Comparison of ENCODE assay signal across 8 cellular contexts in genomic region chr1:172443666-172444453, GRCh38. TPM values are rescaled to one million over a fixed set of nuclear protein-coding genes. Genes with fewer than 3 reads are reported as not detected.
DNase-seq lines count a peak whose midpoint lies in the region; ATAC-seq and TF ChIP-seq lines count a peak whose summit lies in the region.

Gene PIGC (minus strand): TSS chr1:172444069. CDS start chr1:172442622, 1,447 bp downstream.

- H3K36me3 ChIP-seq in RWPE2 (ENCODE audit: low read depth) = peaks cover 17% of the 10 kb centered on the region

- peak within 1 kb of the TSS; percentile 87 for H3K27ac Mint-ChIP-seq in activated T-helper 2 cell treated with anti-CD3 and anti-CD28 coated beads, Interferon-gamma antibody, Interleukin-2, Interleukin-4, amounts not matched to agents 10 μg/mL and 5 μg/mL and 100 μg/mL, durations not matched to agents 14 hours and 24 hours and 36 hours
- H3K27ac Mint-ChIP-seq in nephron progenitor cell = peak within 1 kb of the TSS; percentile 65
- peak within 1 kb of the TSS; percentile 95 to 96 for H3K27ac Mint-ChIP-seq in stimulated activated naive CD8-positive, alpha-beta T cell treated with anti-CD3 and anti-CD28 coated beads, Interleukin-15, amount 100 ng/mL, for 72 hours

- TF ChIP-seq CTCF in RWPE2 (IDR thresholded peaks at IDR 0.05; ENCODE audit: poor library complexity, severe bottlenecking) (peak; percentile 93), nephron progenitor cell (IDR thresholded peaks at IDR 0.05) (peak; percentile 75)

- no peaks in the 10 kb centered on the region for H3K27me3 Mint-ChIP-seq in activated T-helper 2 cell treated with anti-CD3 and anti-CD28 coated beads, Interferon-gamma antibody, Interleukin-2, Interleukin-4, amounts not matched to agents 10 μg/mL and 5 μg/mL and 100 μg/mL, durations not matched to agents 14 hours and 24 hours and 36 hours (ENCODE audit: low read depth)
- H3K27me3 Mint-ChIP-seq in nephron progenitor cell (ENCODE audit: low read depth, poor library complexity) = peaks cover 7% of the 10 kb centered on the region
- no peaks in the 10 kb centered on the region for H3K27me3 Mint-ChIP-seq in stimulated activated naive CD8-positive, alpha-beta T cell treated with anti-CD3 and anti-CD28 coated beads, Interleukin-15, amount 100 ng/mL, for 72 hours

- peak within 1 kb of the TSS; percentile 90 for H3K4me3 Mint-ChIP-seq in activated T-helper 2 cell treated with anti-CD3 and anti-CD28 coated beads, Interferon-gamma antibody, Interleukin-2, Interleukin-4, amounts not matched to agents 10 μg/mL and 5 μg/mL and 100 μg/mL, durations not matched to agents 14 hours and 24 hours and 36 hours (ENCODE audit: low read depth)
- peak within 1 kb of the TSS; percentile 93 for H3K4me3 Mint-ChIP-seq in nephron progenitor cell
- peak within 1 kb of the TSS; percentile 90 for H3K4me3 Mint-ChIP-seq in stimulated activated naive CD8-positive, alpha-beta T cell treated with anti-CD3 and anti-CD28 coated beads, Interleukin-15, amount 100 ng/mL, for 72 hours

- ATAC-seq in RWPE2 (ENCODE audit: low read depth) = peak; percentile 96
- ATAC-seq in stimulated activated naive CD8-positive, alpha-beta T cell treated with anti-CD3 and anti-CD28 coated beads, Interleukin-15, amount 100 ng/mL, for 72 hours = peak; percentile 99

- peak within 1 kb of the TSS; percentile 60 for H3K4me3 ChIP-seq in RWPE2 (ENCODE audit: severe bottlenecking)

- peak; percentile 93 for DNase-seq in ELR (ENCODE audit: low read depth)
- peak; percentile 86 for DNase-seq in H4 (ENCODE audit: low spot score)
- DNase-seq in LoVo (ENCODE audit: low spot score) = peak; percentile 94
- DNase-seq in RWPE2 (ENCODE audit: low spot score) = peak; percentile 88
- DNase-seq in activated T-helper 2 cell treated with anti-CD3 and anti-CD28 coated beads, Interferon-gamma antibody, Interleukin-2, Interleukin-4, amounts not matched to agents 10 μg/mL and 5 μg/mL and 100 μg/mL, durations not matched to agents 14 hours and 24 hours and 36 hours (ENCODE audit: low spot score) = peak; percentile 86
- DNase-seq in fibroblast of the conjunctiva (ENCODE audit: low read depth) = peak; percentile 79
- DNase-seq in nephron progenitor cell = peak; percentile 90
- DNase-seq in stimulated activated naive CD8-positive, alpha-beta T cell treated with anti-CD3 and anti-CD28 coated beads, Interleukin-15, amount 100 ng/mL, for 72 hours = peak; percentile 89 to 92

- peak within 1 kb of the TSS; percentile 51 for H3K27ac ChIP-seq in RWPE2 (ENCODE audit: poor library complexity, severe bottlenecking)

- no peaks in the 10 kb centered on the region for H3K27me3 ChIP-seq in RWPE2 (ENCODE audit: insufficient read depth, poor library complexity, severe bottlenecking)

- peaks cover 31% of the 10 kb centered on the region for H3K4me1 Mint-ChIP-seq in activated T-helper 2 cell treated with anti-CD3 and anti-CD28 coated beads, Interferon-gamma antibody, Interleukin-2, Interleukin-4, amounts not matched to agents 10 μg/mL and 5 μg/mL and 100 μg/mL, durations not matched to agents 14 hours and 24 hours and 36 hours (ENCODE audit: low read depth)
- peaks cover 27% of the 10 kb centered on the region for H3K4me1 Mint-ChIP-seq in nephron progenitor cell
- peaks cover 33% of the 10 kb centered on the region for H3K4me1 Mint-ChIP-seq in stimulated activated naive CD8-positive, alpha-beta T cell treated with anti-CD3 and anti-CD28 coated beads, Interleukin-15, amount 100 ng/mL, for 72 hours

- intact Hi-C loops in activated T-helper 2 cell treated with anti-CD3 and anti-CD28 coated beads, Interferon-gamma antibody, Interleukin-2, Interleukin-4, amounts not matched to agents 10 μg/mL and 5 μg/mL and 100 μg/mL, durations not matched to agents 14 hours and 24 hours and 36 hours (cut with micrococcal nuclease) = loop anchor here (1.0 to 5.0 kb wide), 3 partner anchors 15 to 442 kb away; no protein-coding TSS in a partner anchor

- H3K9me3 ChIP-seq in RWPE2 (ENCODE audit: severe bottlenecking) = no peaks in the 10 kb centered on the region

- H3K36me3 Mint-ChIP-seq in activated T-helper 2 cell treated with anti-CD3 and anti-CD28 coated beads, Interferon-gamma antibody, Interleukin-2, Interleukin-4, amounts not matched to agents 10 μg/mL and 5 μg/mL and 100 μg/mL, durations not matched to agents 14 hours and 24 hours and 36 hours (ENCODE audit: low read depth) = peaks cover 33% of the 10 kb centered on the region
- H3K36me3 Mint-ChIP-seq in nephron progenitor cell (ENCODE audit: low read depth) = peaks cover 31% of the 10 kb centered on the region

- peaks cover 11% of the 10 kb centered on the region for H3K4me1 ChIP-seq in RWPE2 (ENCODE audit: insufficient read depth, poor library complexity, severe bottlenecking)

- no peaks in the 10 kb centered on the region for H3K9me3 Mint-ChIP-seq in activated T-helper 2 cell treated with anti-CD3 and anti-CD28 coated beads, Interferon-gamma antibody, Interleukin-2, Interleukin-4, amounts not matched to agents 10 μg/mL and 5 μg/mL and 100 μg/mL, durations not matched to agents 14 hours and 24 hours and 36 hours
- no peaks in the 10 kb centered on the region for H3K9me3 Mint-ChIP-seq in nephron progenitor cell
- H3K9me3 Mint-ChIP-seq in stimulated activated naive CD8-positive, alpha-beta T cell treated with anti-CD3 and anti-CD28 coated beads, Interleukin-15, amount 100 ng/mL, for 72 hours = no peaks in the 10 kb centered on the region

RNA-seq across cellular contexts. Expression of gene PIGC, which starts in this region (rescaled TPM):
- total RNA-seq in H4 (2014; rRNA removed; shearing (Covaris generic)) = 34.4 and 41.4 TPM in 2 replicates
- total RNA-seq in activated T-helper 2 cell treated with anti-CD3 and anti-CD28 coated beads, Interferon-gamma antibody, Interleukin-2, Interleukin-4, amounts not matched to agents 10 μg/mL and 5 μg/mL and 100 μg/mL, durations not matched to agents 14 hours and 24 hours and 36 hours = 20.7 and 21.8 TPM in 2 replicates

Comparison
In these comparisons a context has a peak if more than half of its experiments do, and no peak if none do; other contexts are left out.
1. Peak in every context shown above with its lines: DNase-seq, ATAC-seq, H3K4me3 ChIP-seq and H3K27ac ChIP-seq.